9 cellular contexts compared by ENCODE assay signal in the genomic region with DNA sequence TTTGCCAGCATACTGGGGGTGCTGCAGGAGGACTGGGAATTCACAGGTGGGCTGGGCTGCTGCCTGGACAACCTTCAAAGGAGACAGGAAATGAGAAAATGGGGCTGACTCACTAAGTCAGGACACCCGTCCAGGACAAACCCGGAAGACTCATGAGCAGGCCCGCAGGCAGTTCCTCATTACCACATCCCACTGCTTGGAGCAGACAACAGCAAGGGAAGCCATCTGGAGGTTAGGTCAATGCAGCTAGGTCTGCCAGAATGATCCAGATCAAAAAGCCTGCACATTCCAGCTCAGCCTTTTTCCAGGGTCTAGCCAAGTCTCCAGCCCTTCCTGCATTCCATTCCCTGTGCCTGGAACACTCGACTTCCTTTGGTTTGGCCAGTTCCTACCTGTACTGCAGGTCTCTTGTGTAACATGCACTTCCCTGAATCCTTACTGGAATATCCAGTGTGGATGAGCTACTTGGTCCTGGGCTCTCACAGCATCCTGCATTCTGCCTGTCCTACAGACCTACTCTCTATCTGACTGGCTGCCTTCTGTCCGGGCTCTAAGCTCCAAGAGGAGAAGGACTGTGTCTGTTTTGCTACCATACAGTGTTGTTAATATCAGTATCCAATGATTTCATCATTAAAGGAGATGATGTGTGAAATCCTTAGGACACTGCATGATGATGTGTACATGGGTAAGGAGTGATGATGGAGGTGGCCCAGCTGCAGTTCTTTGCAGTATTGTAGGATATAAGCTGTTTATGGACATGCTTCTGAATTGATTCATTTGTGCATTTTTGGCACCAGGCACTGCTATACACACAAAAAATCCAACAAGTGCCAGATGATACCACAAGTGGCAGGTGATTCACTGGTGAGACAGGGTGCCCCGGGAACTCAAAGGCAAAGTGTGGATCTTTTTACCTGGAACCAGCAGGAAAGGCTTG.
A peak's percentile ranks its signal among the peaks of the same experiment; 100 is the strongest.
DNase-seq lines count a peak whose midpoint lies in the region; ATAC-seq lines count a peak whose summit lies in the region.
"Had no signal": no experiment of that assay in that cellular context is flagged by ENCODE, and none has a peak within 500 bp of the region (broad histone marks: within the 10 kb centered on the region; RNA-seq: fewer than 3 reads in every experiment).

No MANE protein-coding gene starts in this region.

- H2BK12ac ChIP-seq in trophoblast cell (ENCODE audit: low read length): peak overlapping the region; percentile 94

- no peak for ATAC-seq in left lobe of liver

- WGBS in trophoblast cell (ENCODE audit: extremely low coverage, insufficient coverage, insufficient read length): no CpG with 5 or more reads among the region's 6 CpGs

- H3K9me3 ChIP-seq in trophoblast cell (ENCODE audit: insufficient read depth, low read depth, low read length): no peaks in the 10 kb centered on the region

- peak overlapping the region; percentile 98 for H3K27ac ChIP-seq in epithelial cell of prostate
- peak overlapping the region; percentile 82 for H3K27ac ChIP-seq in trophoblast cell (ENCODE audit: low read depth, low read length)

- peak overlapping the region; percentile 95 for H4K91ac ChIP-seq in trophoblast cell (ENCODE audit: low read depth, low read length)

- H3K4me2 ChIP-seq in trophoblast cell (ENCODE audit: low read length): no peak overlapping the region

- peaks cover 13 to 29% of the 10 kb centered on the region in 2 experiments for H3K4me1 ChIP-seq in trophoblast cell (ENCODE audit: control insufficient read depth in 1 of 2, insufficient read depth in 2 of 2, low read length in 2 of 2)

- H3K14ac ChIP-seq in trophoblast cell (ENCODE audit: low read length): peak overlapping the region; percentile 88

- peak overlapping the region; percentile 94 for H2BK5ac ChIP-seq in trophoblast cell (ENCODE audit: low read depth, low read length, poor library complexity)

- peak overlapping the region; percentile 99 for H2BK120ac ChIP-seq in trophoblast cell (ENCODE audit: insufficient read depth, low read length, poor library complexity)

- H3K4me3 ChIP-seq in trophoblast cell (ENCODE audit: low read depth, low read length): no peak overlapping the region

- no peaks in the 10 kb centered on the region for H3K27me3 ChIP-seq in trophoblast cell (ENCODE audit: insufficient read depth, low read length)

- H2AFZ ChIP-seq in trophoblast cell (ENCODE audit: insufficient read depth, low read length, poor library complexity): peak overlapping the region; percentile 27

- no peak overlapping the region for H3K23ac ChIP-seq in trophoblast cell (ENCODE audit: low read length)

- H3K18ac ChIP-seq in trophoblast cell (ENCODE audit: low read length): peak overlapping the region; percentile 73

- peaks cover 4% of the 10 kb centered on the region for H3K79me2 ChIP-seq in trophoblast cell (ENCODE audit: control insufficient read depth, insufficient read depth, low read length, poor library complexity)

- peak overlapping the region; percentile 78 for H4K8ac ChIP-seq in trophoblast cell (ENCODE audit: low read depth, low read length)

- H3K9ac ChIP-seq in trophoblast cell (ENCODE audit: low read length): no peak overlapping the region

- H3K79me1 ChIP-seq in trophoblast cell (ENCODE audit: low read length): peaks cover 51% of the 10 kb centered on the region

- H3K36me3 ChIP-seq in trophoblast cell (ENCODE audit: control insufficient read depth in 1 of 2, insufficient read depth in 2 of 2, low read length in 2 of 2): no peaks in the 10 kb centered on the region

- DNase-seq in GM03348 (ENCODE audit: low spot score) (peak; percentile 89), NOMO-1 (lab: John Stamatoyannopoulos, UW; ENCODE audit: unreplicated experiment in 2 of 2) (peak; percentile 42 to 49), epithelial cell of prostate (ENCODE audit: low read depth, low spot score) (peak; percentile 89), trophoblast cell (no peak), SW 1271 (lab: John Stamatoyannopoulos, UW) (no peak), Kasumi-1 (lab: John Stamatoyannopoulos, UW) (no peak), left lobe of liver (ENCODE audit: low spot score) (no peak)
- no peak for DNase-seq in stimulated activated CD8-positive, alpha-beta memory T cell treated with anti-CD3 and anti-CD28 coated beads, Interleukin-4, amount 100 ng/mL, for 48 hours
- DNase-seq: effector memory CD4-positive, alpha-beta T cell had no signal

- no peak overlapping the region for H4K12ac ChIP-seq in trophoblast cell (ENCODE audit: low read depth, low read length)

- H3K4ac ChIP-seq in trophoblast cell (ENCODE audit: low read depth, low read length): peak overlapping the region; percentile 1

- peak overlapping the region; percentile 88 for H2AK5ac ChIP-seq in trophoblast cell (ENCODE audit: low read length)

Comparison
In these comparisons a context has a peak if more than half of its experiments do, and no peak if none do; other contexts are left out.
1. DNase-seq: peak in GM03348 (single experiment), NOMO-1 (2 of 2) and epithelial cell of prostate (single experiment); none in trophoblast cell (0 of 2), SW 1271 (0 of 2), stimulated activated CD8-positive, alpha-beta memory T cell treated with anti-CD3 and anti-CD28 coated beads, Interleukin-4, amount 100 ng/mL, for 48 hours (single experiment), Kasumi-1 (0 of 2) and left lobe of liver (single experiment).